ENCODE assay signal across 15 cellular contexts in the genomic region with DNA sequence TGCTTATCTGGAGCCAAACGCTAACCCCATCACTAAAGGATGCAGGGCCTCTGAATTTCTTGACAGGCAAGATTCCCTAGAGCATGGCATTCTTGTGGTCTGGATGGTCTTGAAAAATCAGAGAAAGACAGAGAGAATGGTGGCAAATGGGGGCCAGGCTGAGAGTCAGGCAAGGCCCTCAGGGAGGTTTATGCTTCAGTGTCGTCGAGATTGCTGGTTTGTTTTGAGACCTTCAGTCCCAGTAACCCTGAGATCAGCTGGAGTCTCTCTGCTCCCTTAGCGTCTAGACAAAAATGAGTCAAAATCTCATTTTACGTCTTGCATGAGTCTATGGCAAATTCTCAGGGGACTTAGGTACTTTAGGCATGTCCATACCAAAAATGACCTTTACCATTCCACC.
DNase-seq lines count a peak whose midpoint lies in the region; ATAC-seq and TF ChIP-seq lines count a peak whose summit lies in the region.
"Had no signal": no experiment of that assay in that cellular context is flagged by ENCODE, and none has a peak within 500 bp of the region (broad histone marks: within the 10 kb centered on the region; RNA-seq: fewer than 3 reads in every experiment).

No MANE protein-coding gene starts in this region.

- DNase-seq in Daoy (ENCODE audit: low read depth) = peak; percentile 43
- DNase-seq in fibroblast of mammary gland (ENCODE audit: low read depth) = peak; percentile 10
- peak; percentile 30 for DNase-seq in renal cortical epithelial cell (ENCODE audit: low read depth)
- DNase-seq in NCI-H2107 (lab: John Stamatoyannopoulos, UW) = no peak
- no peak for DNase-seq in NCI-H1930 (lab: John Stamatoyannopoulos, UW)
- no peak for DNase-seq in GM10266 (ENCODE audit: extremely low spot score)
- DNase-seq: activated CD8-positive, alpha-beta T cell treated with anti-CD3 and anti-CD28 coated beads for 36 hours; activated effector memory CD4-positive, alpha-beta T cell treated with Interleukin-2 at 50 U/mL for 16 hours; GDM1; NCI-H187; NCI-H510A treated with DMSO at 0.1 percent for 48 hours; right lobe of liver had no signal

- H3K4me3 ChIP-seq in fibroblast of mammary gland (ENCODE audit: control insufficient read depth, low read depth, low read length) = no peak overlapping the region
- H3K4me3 ChIP-seq: GM23338, right lobe of liver had no signal

- no peak for ATAC-seq in HG03457 (IDR thresholded peaks at IDR 0.05; ENCODE audit: unreplicated experiment)
- ATAC-seq: GM23338, right lobe of liver had no signal

- peak overlapping the region; percentile 48 for H3K27ac ChIP-seq in VCaP
- H3K27ac ChIP-seq: right lobe of liver had no signal

- TF ChIP-seq CTCF in VCaP (conservative IDR thresholded peaks at IDR 0.05) (no peak), fibroblast of mammary gland (conservative IDR thresholded peaks at IDR 0.05; ENCODE audit: control insufficient read depth, insufficient read depth, low read depth, low read length) (no peak), GM10266 (IDR thresholded peaks at IDR 0.05; ENCODE audit: control insufficient read depth, insufficient read depth, low read depth, missing control alignments) (no peak)

Comparison
In these comparisons a context has a peak if more than half of its experiments do, and no peak if none do; other contexts are left out.
1. DNase-seq: peak in Daoy (single experiment), fibroblast of mammary gland (single experiment) and renal cortical epithelial cell (single experiment); none in NCI-H2107 (single experiment), NCI-H1930 (0 of 2) and GM10266 (single experiment).